In the genomic region with DNA sequence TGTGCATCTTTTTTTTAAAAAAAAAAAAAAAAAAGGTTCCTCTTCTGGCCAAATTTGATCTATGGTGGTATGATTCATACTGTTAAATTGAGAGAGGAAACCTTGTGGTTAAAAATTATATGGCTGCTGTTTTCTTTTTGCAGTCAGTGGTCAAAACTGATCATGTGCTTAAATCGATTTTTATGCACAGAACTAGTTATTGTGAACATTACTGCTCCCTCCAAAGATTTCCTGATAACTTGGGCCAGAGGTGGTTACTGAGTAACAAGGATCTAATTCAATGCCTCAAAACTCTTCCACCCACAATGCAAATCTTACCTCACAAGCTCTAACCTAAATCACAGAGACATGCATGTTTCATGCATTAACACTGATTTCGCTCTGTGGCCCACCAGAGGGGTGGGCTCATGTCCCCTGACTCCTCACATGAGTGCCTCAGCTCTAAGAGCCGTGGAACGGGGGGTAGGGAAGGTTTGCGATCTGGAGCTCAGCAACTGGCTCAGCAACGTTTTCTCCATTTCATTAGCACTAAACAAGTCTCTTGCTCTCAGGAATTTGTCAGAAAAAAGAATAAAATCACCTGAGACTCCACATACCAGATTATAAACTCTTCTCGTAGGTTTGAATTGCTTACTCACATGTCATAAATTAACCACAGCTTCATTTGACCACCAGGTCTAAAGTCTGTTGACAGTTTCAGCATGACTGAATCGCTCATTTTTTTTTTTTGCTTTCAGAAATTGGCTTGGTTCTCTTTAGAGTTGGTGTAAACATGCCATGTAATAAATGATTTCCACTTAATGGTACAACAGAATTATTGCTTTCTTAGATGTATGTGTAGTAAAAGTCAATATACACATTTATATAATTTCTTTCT, we compare ENCODE assay signal across 11 cellular contexts.
A peak's percentile ranks its signal among the peaks of the same experiment; 100 is the strongest.
DNase-seq lines count a peak whose midpoint lies in the region; ATAC-seq and TF ChIP-seq lines count a peak whose summit lies in the region.
"Had no signal": no experiment of that assay in that cellular context is flagged by ENCODE, and none has a peak within 500 bp of the region (broad histone marks: within the 10 kb centered on the region; RNA-seq: fewer than 3 reads in every experiment).

No MANE protein-coding gene starts in this region.

- H3K4me3 Mint-ChIP-seq in CD4-positive, CD25-positive, alpha-beta regulatory T cell: no peak overlapping the region

- intact Hi-C loops in lower leg skin (cut with DNase I; ENCODE audit: low total_unique reads): no loop called here

- H3K4me3 ChIP-seq in CD4-positive, CD25-positive, alpha-beta regulatory T cell (ENCODE audit: low read depth, low read length): no peak overlapping the region
- no peak overlapping the region for H3K4me3 ChIP-seq in lower leg skin (ENCODE audit: low read depth, poor library complexity, severe bottlenecking)

- H3K9me3 Mint-ChIP-seq in CD4-positive, CD25-positive, alpha-beta regulatory T cell: peaks cover 0 to 2% (median 0%) of the 10 kb centered on the region in 7 donors

- peaks cover 28% of the 10 kb centered on the region for H3K36me3 ChIP-seq in CD4-positive, CD25-positive, alpha-beta regulatory T cell (ENCODE audit: control insufficient read depth, insufficient read depth, low read length)

- peak overlapping the region; percentile 32 to 52 (median 38) for H3K27ac Mint-ChIP-seq in CD4-positive, CD25-positive, alpha-beta regulatory T cell

- H3K27me3 Mint-ChIP-seq in CD4-positive, CD25-positive, alpha-beta regulatory T cell: no peaks in the 10 kb centered on the region

- peaks cover 4% of the 10 kb centered on the region for H3K4me1 ChIP-seq in CD4-positive, CD25-positive, alpha-beta regulatory T cell (ENCODE audit: control insufficient read depth, insufficient read depth, low read length, poor library complexity, severe bottlenecking)

- H3K9me3 ChIP-seq in CD4-positive, CD25-positive, alpha-beta regulatory T cell (ENCODE audit: control insufficient read depth in 2 of 2, low read length in 2 of 2): no peaks in the 10 kb centered on the region

- H3K27me3 ChIP-seq in CD4-positive, CD25-positive, alpha-beta regulatory T cell (ENCODE audit: control insufficient read depth, insufficient read depth, low read length): no peaks in the 10 kb centered on the region

- peak in 1 of 3 donors; percentile 20 for DNase-seq in CD4-positive, CD25-positive, alpha-beta regulatory T cell
- DNase-seq in LoVo (ENCODE audit: low spot score): peak; percentile 13
- DNase-seq in fibroblast of peridontal ligament (ENCODE audit: extremely low read depth): peak; percentile 33
- DNase-seq in lower leg skin (ENCODE audit: low spot score in 2 of 2): no peak
- no peak for DNase-seq in RPMI8226
- no peak for DNase-seq in COLO668 (lab: John Stamatoyannopoulos, UW; ENCODE audit: unreplicated experiment)
- no peak for DNase-seq in NCI-H82 treated with DMSO at 0.1 percent for 48 hours (lab: John Stamatoyannopoulos, UW; ENCODE audit: unreplicated experiment)
- DNase-seq: activated CD4-positive, alpha-beta T cell treated with anti-CD3 and anti-CD28 coated beads for 4 hours; effector CD4-positive, alpha-beta T cell; NCI-H2029 had no signal

- H3K36me3 Mint-ChIP-seq in CD4-positive, CD25-positive, alpha-beta regulatory T cell: peaks cover 20% of the 10 kb centered on the region

- no peak overlapping the region for H3K27ac ChIP-seq in CD4-positive, CD25-positive, alpha-beta regulatory T cell (ENCODE audit: insufficient read depth, low read length, poor library complexity, severe bottlenecking)

- no peak for TF ChIP-seq CTCF in lower leg skin (IDR thresholded peaks at IDR 0.05)

- peak in 1 of 2 donors; percentile 31 for ATAC-seq in CD4-positive, CD25-positive, alpha-beta regulatory T cell (ENCODE audit: low read depth in 2 of 2)
- ATAC-seq in GM21786 (IDR thresholded peaks at IDR 0.05; ENCODE audit: unreplicated experiment): peak; percentile 49

- peaks cover 4 to 7% (median 7%) of the 10 kb centered on the region in 4 donors for H3K4me1 Mint-ChIP-seq in CD4-positive, CD25-positive, alpha-beta regulatory T cell

- no peak for TF ChIP-seq POLR2A in lower leg skin (IDR thresholded peaks at IDR 0.05)

- WGBS in lower leg skin, 2 donors: 84 to 88% methylated on average over 8 of the region's 8 CpGs

Comparison
In these comparisons a context has a peak if more than half of its experiments do, and no peak if none do; other contexts are left out.
1. DNase-seq: peak in LoVo (single experiment) and fibroblast of peridontal ligament (single experiment); none in lower leg skin (0 of 2), RPMI8226 (single experiment), COLO668 (single experiment) and NCI-H82 treated with DMSO at 0.1 percent for 48 hours (single experiment).